ENCODE assay signal across 2 cellular contexts in genomic region chr7:49074538-49074937, GRCh38.
TF ChIP-seq lines count a peak whose summit lies in the region.

No MANE protein-coding gene starts in this region.

TF ChIP-seq in GM12878, 131 proteins besides CTCF, POLR2A, EP300 and RAD21 (continued from another document):
- TF ChIP-seq FOS (IDR thresholded peaks at IDR 0.05; ENCODE audit: borderline replicate concordance, extremely low read depth, insufficient read length): no peak

TF ChIP-seq in HepG2, 621 proteins besides CTCF, POLR2A, EP300 and RAD21 (continued from another document):
- TF ChIP-seq ZBTB37 (CRISPR knock-in tag; IDR thresholded peaks at IDR 0.05) (no peak), ARID5B (CRISPR knock-in tag; IDR thresholded peaks at IDR 0.05) (no peak)
